Comparison of ENCODE assay signal across 9 cellular contexts in genomic region chr9:89701221-89701798, GRCh38.
DNase-seq lines count a peak whose midpoint lies in the region; ATAC-seq and TF ChIP-seq lines count a peak whose summit lies in the region.
"Had no signal": no experiment of that assay in that cellular context is flagged by ENCODE, and none has a peak within 500 bp of the region (broad histone marks: within the 10 kb centered on the region; RNA-seq: fewer than 3 reads in every experiment).

No MANE protein-coding gene starts in this region.

- H3K4me1 Mint-ChIP-seq in T-helper 17 cell = peaks cover 17% of the 10 kb centered on the region
- peaks cover 35% of the 10 kb centered on the region for H3K4me1 Mint-ChIP-seq in stimulated activated effector memory CD8-positive, alpha-beta T cell treated with anti-CD3 and anti-CD28 coated beads, Interleukin-12 subunit alpha, Interleukin-12 subunit beta, amount 100 ng/mL, for 72 hours

- H3K27ac Mint-ChIP-seq in T-helper 17 cell = peak overlapping the region; percentile 96
- H3K27ac Mint-ChIP-seq in stimulated activated effector memory CD8-positive, alpha-beta T cell treated with anti-CD3 and anti-CD28 coated beads, Interleukin-12 subunit alpha, Interleukin-12 subunit beta, amount 100 ng/mL, for 72 hours = peak overlapping the region; percentile 87

- no peaks in the 10 kb centered on the region for H3K4me1 ChIP-seq in right atrium auricular region

- H3K27me3 ChIP-seq in right atrium auricular region = no peaks in the 10 kb centered on the region
- H3K27me3 ChIP-seq: neutrophil had no signal

- DNase-seq in GM10266 (ENCODE audit: extremely low spot score) (peak; percentile 79), T-helper 17 cell (peak; percentile 46 to 64 (median 61)), NCI-H2029 treated with DMSO at 0.1 percent for 48 hours (lab: John Stamatoyannopoulos, UW) (no peak), right atrium auricular region (ENCODE audit: low spot score) (no peak), occipital lobe (lab: John Stamatoyannopoulos, UW) (no peak)
- peak; percentile 64 for DNase-seq in central memory CD4-positive, alpha-beta T cell
- peak; percentile 35 to 78 for DNase-seq in stimulated activated effector memory CD8-positive, alpha-beta T cell treated with anti-CD3 and anti-CD28 coated beads, Interleukin-12 subunit alpha, Interleukin-12 subunit beta, amount 100 ng/mL, for 72 hours (ENCODE audit: low spot score in 2 of 2)

- H3K9me3 Mint-ChIP-seq in stimulated activated effector memory CD8-positive, alpha-beta T cell treated with anti-CD3 and anti-CD28 coated beads, Interleukin-12 subunit alpha, Interleukin-12 subunit beta, amount 100 ng/mL, for 72 hours = no peaks in the 10 kb centered on the region

- H3K36me3 Mint-ChIP-seq in T-helper 17 cell (ENCODE audit: low read depth) = no peaks in the 10 kb centered on the region
- peaks cover 5% of the 10 kb centered on the region for H3K36me3 Mint-ChIP-seq in stimulated activated effector memory CD8-positive, alpha-beta T cell treated with anti-CD3 and anti-CD28 coated beads, Interleukin-12 subunit alpha, Interleukin-12 subunit beta, amount 100 ng/mL, for 72 hours

- TF ChIP-seq CTCF in GM10266 (IDR thresholded peaks at IDR 0.05; ENCODE audit: control insufficient read depth, insufficient read depth, low read depth, missing control alignments) = peak; percentile 4
- no peak for TF ChIP-seq CTCF in right atrium auricular region (IDR thresholded peaks at IDR 0.05)

- H3K36me3 ChIP-seq in right atrium auricular region = no peaks in the 10 kb centered on the region
- H3K36me3 ChIP-seq: neutrophil had no signal

- peak overlapping the region; percentile 80 for H3K4me3 Mint-ChIP-seq in T-helper 17 cell
- H3K4me3 Mint-ChIP-seq in stimulated activated effector memory CD8-positive, alpha-beta T cell treated with anti-CD3 and anti-CD28 coated beads, Interleukin-12 subunit alpha, Interleukin-12 subunit beta, amount 100 ng/mL, for 72 hours = peak overlapping the region; percentile 74

- no peaks in the 10 kb centered on the region for H3K9me3 ChIP-seq in T-helper 17 cell (ENCODE audit: control insufficient read depth, low read length, poor library complexity, severe bottlenecking)
- no peaks in the 10 kb centered on the region for H3K9me3 ChIP-seq in right atrium auricular region
- H3K9me3 ChIP-seq: neutrophil had no signal

- ATAC-seq in GM21717 (IDR thresholded peaks at IDR 0.05; ENCODE audit: unreplicated experiment) (peak; percentile 79), T-helper 17 cell (peak; percentile 99)
- peak; percentile 93 for ATAC-seq in stimulated activated effector memory CD8-positive, alpha-beta T cell treated with anti-CD3 and anti-CD28 coated beads, Interleukin-12 subunit alpha, Interleukin-12 subunit beta, amount 100 ng/mL, for 72 hours

- H3K27me3 Mint-ChIP-seq in T-helper 17 cell = no peaks in the 10 kb centered on the region

- H3K27ac ChIP-seq in right atrium auricular region = no peak overlapping the region
- H3K27ac ChIP-seq: neutrophil had no signal

- no peak overlapping the region for H3K4me3 ChIP-seq in right atrium auricular region

Comparison
In these comparisons a context has a peak if more than half of its experiments do, and no peak if none do; other contexts are left out.
1. DNase-seq: peak in GM10266 (single experiment), T-helper 17 cell (3 of 3), central memory CD4-positive, alpha-beta T cell (single experiment) and stimulated activated effector memory CD8-positive, alpha-beta T cell treated with anti-CD3 and anti-CD28 coated beads, Interleukin-12 subunit alpha, Interleukin-12 subunit beta, amount 100 ng/mL, for 72 hours (2 of 2); none in NCI-H2029 treated with DMSO at 0.1 percent for 48 hours (single experiment), right atrium auricular region (single experiment) and occipital lobe (single experiment).
2. Peak in every context shown above with its lines, with median percentiles within 50 percentile points of each other: ATAC-seq.